Comparison of ENCODE assay signal across 1 cellular context in the genomic region with DNA sequence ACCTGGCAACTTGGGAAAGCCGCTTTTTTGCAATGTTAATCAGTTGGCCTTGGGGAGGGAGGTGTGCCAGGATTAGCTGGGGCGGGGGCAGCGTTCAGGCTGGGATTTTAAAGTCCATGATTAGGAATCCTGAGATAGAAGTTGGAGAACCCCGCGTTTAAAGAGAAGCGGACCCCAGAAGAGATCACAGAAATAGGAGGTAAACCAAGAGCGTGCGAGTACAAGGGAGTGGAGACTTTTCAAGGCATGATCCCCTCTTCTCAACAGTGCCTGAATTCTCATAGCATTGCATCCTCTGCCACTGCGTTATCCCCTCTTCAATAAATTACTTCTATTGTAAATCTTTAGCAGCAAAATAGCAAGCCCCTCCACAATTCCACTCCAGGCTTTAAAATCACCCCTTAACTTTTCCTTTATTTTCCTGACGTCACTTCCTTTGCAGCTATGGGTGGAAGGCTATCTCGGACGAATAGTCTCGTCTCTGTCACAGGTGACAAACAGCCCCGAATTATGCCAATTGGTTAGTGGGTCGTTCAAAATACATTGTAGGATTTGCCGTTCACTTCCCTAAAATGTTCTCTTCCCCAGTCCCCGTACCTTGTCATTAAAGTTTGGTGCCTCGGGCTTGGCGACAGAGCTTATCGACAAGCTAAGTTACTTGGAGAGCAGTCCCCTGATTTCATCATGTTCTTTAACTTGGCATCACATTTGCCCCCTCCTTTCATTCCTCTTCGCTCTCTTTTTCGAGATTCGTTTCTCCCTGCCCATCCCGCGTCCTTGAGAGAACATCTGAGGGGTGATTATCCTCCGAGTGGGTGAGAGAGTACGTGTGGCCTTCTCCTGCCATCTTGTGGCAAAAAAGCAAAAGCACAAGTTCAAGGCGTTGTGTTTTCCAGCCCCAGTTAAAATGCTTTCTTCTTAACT.
TF ChIP-seq lines count a peak whose summit lies in the region.

No MANE protein-coding gene starts in this region.

TF ChIP-seq in K562, 482 proteins besides CTCF, POLR2A, EP300 and RAD21 (continued from another document and continues in another):
- TF ChIP-seq CEBPZ (IDR thresholded peaks at IDR 0.05; ENCODE audit: borderline replicate concordance, low read depth, low read length) (no peak), GTF2A2 (tag; IDR thresholded peaks at IDR 0.05) (no peak), CTBP1 (IDR thresholded peaks at IDR 0.05; ENCODE audit: borderline replicate concordance) (peak; percentile 66), FOXP1 (CRISPR knock-in tag; IDR thresholded peaks at IDR 0.05) (no peak), RBBP5 (IDR thresholded peaks at IDR 0.05; ENCODE audit: borderline replicate concordance, insufficient read depth, low read length, poor library complexity, severe bottlenecking) (no peak), HNRNPLL (IDR thresholded peaks at IDR 0.05; ENCODE audit: low read depth, low read length, poor library complexity, severe bottlenecking) (no peak), MGA (IDR thresholded peaks at IDR 0.05) (no peak), NR1H2 (CRISPR knock-in tag; IDR thresholded peaks at IDR 0.05) (0 out of 2 replicates have a peak, but pooled peaks have one; percentile 19), ZNF551 (CRISPR knock-in tag; IDR thresholded peaks at IDR 0.05) (no peak), NONO (IDR thresholded peaks at IDR 0.05; ENCODE audit: low read depth in 2 of 2, low read length in 1 of 2) (no peak), NR2C2 (CRISPR knock-in tag; IDR thresholded peaks at IDR 0.05) (peak; percentile 47; the same call in 1 of the 2 replicates), NR2C2 (tag; IDR thresholded peaks at IDR 0.05) (no peak; the same call in 1 of the 2 replicates), DEAF1 (CRISPR knock-in tag; IDR thresholded peaks at IDR 0.05) (peak; percentile 87), TCF3 (CRISPR knock-in tag; IDR thresholded peaks at IDR 0.05) (no peak; the same call in 1 of the 2 replicates), EGR1 (conservative IDR thresholded peaks at IDR 0.05) (peak; percentile 50), HIVEP1 (CRISPR knock-in tag; IDR thresholded peaks at IDR 0.05) (no peak), NCOA1 (IDR thresholded peaks at IDR 0.05; ENCODE audit: low read depth) (no peak; the same call in 1 of the 2 replicates), MBD2 (IDR thresholded peaks at IDR 0.05; ENCODE audit: borderline replicate concordance, low read depth) (no peak; the same call in 1 of the 2 replicates), ZNF253 (CRISPR knock-in tag; conservative IDR thresholded peaks at IDR 0.05) (no peak), KAT8 (IDR thresholded peaks at IDR 0.05; ENCODE audit: low read depth) (no peak), HDAC3 (IDR thresholded peaks at IDR 0.05; ENCODE audit: borderline replicate concordance, partially characterized antibody) (no peak), IRF1 (CRISPR knock-in tag; IDR thresholded peaks at IDR 0.05; ENCODE audit: borderline replicate concordance) (no peak), NFRKB (IDR thresholded peaks at IDR 0.05; ENCODE audit: low read depth) (peak; percentile 16), ZNF583 (CRISPR knock-in tag; IDR thresholded peaks at IDR 0.05) (no peak), NR4A1 (CRISPR knock-in tag; IDR thresholded peaks at IDR 0.05) (no peak), NR4A1 (tag; IDR thresholded peaks at IDR 0.05) (no peak), OTX1 (CRISPR knock-in tag; IDR thresholded peaks at IDR 0.05) (no peak; the same call in 1 of the 2 replicates), FOXK1 (CRISPR knock-in tag; IDR thresholded peaks at IDR 0.05; ENCODE audit: borderline replicate concordance) (no peak), NFXL1 (CRISPR knock-in tag; IDR thresholded peaks at IDR 0.05) (no peak), SAFB2 (IDR thresholded peaks at IDR 0.05; ENCODE audit: borderline replicate concordance, low read depth, low read length, severe bottlenecking) (no peak), XRCC3 (IDR thresholded peaks at IDR 0.05) (no peak), ZNF586 (CRISPR knock-in tag; conservative IDR thresholded peaks at IDR 0.05) (no peak), FOXK2 (conservative IDR thresholded peaks at IDR 0.05 in 1 of 2, IDR thresholded peaks at IDR 0.05 in 1 of 2; ENCODE audit: low read depth in 2 of 2) (peak in 1 of 2 experiments; percentile 24; a peak in 2 of 4 replicates), ZNF717 (CRISPR knock-in tag; IDR thresholded peaks at IDR 0.05) (0 out of 2 replicates have a peak, but pooled peaks have one; percentile 13), SMC3 (conservative IDR thresholded peaks at IDR 0.05; ENCODE audit: insufficient read depth, low read depth, low read length) (peak; percentile 46; the same call in 1 of the 2 replicates)
- TF ChIP-seq, protein P1, sequence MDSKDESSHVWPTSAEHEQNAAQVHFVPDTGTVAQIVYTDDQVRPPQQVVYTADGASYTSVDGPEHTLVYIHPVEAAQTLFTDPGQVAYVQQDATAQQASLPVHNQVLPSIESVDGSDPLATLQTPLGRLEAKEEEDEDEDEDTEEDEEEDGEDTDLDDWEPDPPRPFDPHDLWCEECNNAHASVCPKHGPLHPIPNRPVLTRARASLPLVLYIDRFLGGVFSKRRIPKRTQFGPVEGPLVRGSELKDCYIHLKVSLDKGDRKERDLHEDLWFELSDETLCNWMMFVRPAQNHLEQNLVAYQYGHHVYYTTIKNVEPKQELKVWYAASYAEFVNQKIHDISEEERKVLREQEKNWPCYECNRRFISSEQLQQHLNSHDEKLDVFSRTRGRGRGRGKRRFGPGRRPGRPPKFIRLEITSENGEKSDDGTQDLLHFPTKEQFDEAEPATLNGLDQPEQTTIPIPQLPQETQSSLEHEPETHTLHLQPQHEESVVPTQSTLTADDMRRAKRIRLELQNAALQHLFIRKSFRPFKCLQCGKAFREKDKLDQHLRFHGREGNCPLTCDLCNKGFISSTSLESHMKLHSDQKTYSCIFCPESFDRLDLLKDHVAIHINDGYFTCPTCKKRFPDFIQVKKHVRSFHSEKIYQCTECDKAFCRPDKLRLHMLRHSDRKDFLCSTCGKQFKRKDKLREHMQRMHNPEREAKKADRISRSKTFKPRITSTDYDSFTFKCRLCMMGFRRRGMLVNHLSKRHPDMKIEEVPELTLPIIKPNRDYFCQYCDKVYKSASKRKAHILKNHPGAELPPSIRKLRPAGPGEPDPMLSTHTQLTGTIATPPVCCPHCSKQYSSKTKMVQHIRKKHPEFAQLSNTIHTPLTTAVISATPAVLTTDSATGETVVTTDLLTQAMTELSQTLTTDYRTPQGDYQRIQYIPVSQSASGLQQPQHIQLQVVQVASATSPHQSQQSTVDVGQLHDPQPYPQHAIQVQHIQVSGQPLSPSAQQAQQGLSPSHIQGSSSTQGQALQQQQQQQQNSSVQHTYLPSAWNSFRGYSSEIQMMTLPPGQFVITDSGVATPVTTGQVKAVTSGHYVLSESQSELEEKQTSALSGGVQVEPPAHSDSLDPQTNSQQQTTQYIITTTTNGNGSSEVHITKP (IDR thresholded peaks at IDR 0.05; ENCODE audit: partially characterized antibody) = peak; percentile 41
